ENCODE assay signal across 23 cellular contexts in genomic region chr3:13050446-13050845, GRCh38.
"Had no signal": no experiment of that assay in that cellular context is flagged by ENCODE, and none has a peak within 500 bp of the region (broad histone marks: within the 10 kb centered on the region; RNA-seq: fewer than 3 reads in every experiment).

No MANE protein-coding gene starts in this region.

- H3K9me3 ChIP-seq: esophagus muscularis mucosa, gastroesophageal sphincter, heart right ventricle, left lung, lower lobe of right lung, mucosa of descending colon had no signal

- FAIRE-seq: colon, endothelial cell of umbilical vein, frontal cortex, islet of Langerhans, keratinocyte had no signal

- H3K27ac Mint-ChIP-seq: mesothelial cell of epicardium had no signal

- H3K9me3 Mint-ChIP-seq: mesothelial cell of epicardium, naive B cell had no signal

- H3K27me3 ChIP-seq: dorsolateral prefrontal cortex, esophagus muscularis mucosa, gastroesophageal sphincter, heart right ventricle, left lung had no signal

- H3K36me3 ChIP-seq: esophagus muscularis mucosa, gastroesophageal sphincter, heart right ventricle, left lung, lower lobe of right lung had no signal

- H3K27me3 Mint-ChIP-seq: naive B cell had no signal

- H3K36me3 Mint-ChIP-seq: mesothelial cell of epicardium had no signal

- DNase-seq: dermis blood vessel endothelial cell; dorsolateral prefrontal cortex; effector CD4-positive, alpha-beta T cell; effector memory CD4-positive, alpha-beta T cell; foreskin keratinocyte; glutamatergic neuron; heart right ventricle; left cardiac atrium; left ventricle myocardium superior; lower lobe of right lung; mesenchymal stem cell; mucosa of descending colon; naive B cell had no signal

- H3K4me3 Mint-ChIP-seq: mesothelial cell of epicardium had no signal

- ATAC-seq: foreskin keratinocyte, gastroesophageal sphincter, heart right ventricle, mucosa of descending colon had no signal

- H3K4me3 ChIP-seq: coronary artery, dorsolateral prefrontal cortex, esophagus muscularis mucosa, gastroesophageal sphincter, heart right ventricle, left lung, lower lobe of right lung, mucosa of descending colon had no signal

- H3K27ac ChIP-seq: coronary artery, esophagus muscularis mucosa, foreskin keratinocyte, gastroesophageal sphincter, heart right ventricle, left lung, lower lobe of right lung had no signal

- H3K4me1 ChIP-seq: esophagus muscularis mucosa, foreskin keratinocyte, gastroesophageal sphincter, lower lobe of right lung had no signal
